Comparison of ENCODE assay signal across 8 cellular contexts in the genomic region with DNA sequence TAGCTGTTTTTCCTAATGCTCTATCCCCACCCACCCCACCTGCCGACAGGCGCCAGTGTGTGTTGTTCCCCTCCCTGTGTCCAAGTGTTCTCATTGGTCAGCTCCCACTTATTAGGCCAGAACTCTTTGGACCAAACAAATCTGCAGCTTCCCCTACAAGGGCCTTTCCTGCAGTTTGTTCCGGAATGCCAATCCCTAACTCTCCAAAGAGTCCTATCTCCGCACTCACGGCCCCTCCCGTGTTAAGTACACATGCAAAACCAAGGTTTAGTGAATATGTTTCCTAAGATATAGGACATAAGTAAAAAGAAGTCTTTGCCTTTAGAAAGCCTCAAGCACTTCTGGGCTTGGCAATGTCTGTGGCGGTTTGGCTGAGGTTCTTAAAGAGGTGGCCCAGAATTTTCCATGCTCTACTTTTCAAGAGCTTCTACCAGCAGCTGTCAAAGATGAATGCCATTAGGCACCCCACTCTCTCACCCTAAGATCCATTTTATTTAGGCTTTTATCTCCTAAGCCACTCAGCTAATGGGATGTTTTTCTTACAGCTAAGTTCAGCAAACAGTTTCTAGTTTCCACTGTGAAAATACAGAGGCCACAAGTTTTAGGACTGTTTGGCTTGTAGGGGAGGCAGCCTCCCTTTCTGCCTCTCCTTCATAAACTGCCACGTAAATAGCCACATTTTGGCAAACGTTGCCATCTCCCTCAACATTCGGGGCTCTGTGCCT. TPM values are rescaled to one million over a fixed set of nuclear protein-coding genes. Genes with fewer than 3 reads are reported as not detected.
DNase-seq lines count a peak whose midpoint lies in the region; ATAC-seq lines count a peak whose summit lies in the region.

No MANE protein-coding gene starts in this region.

- peaks cover 11% of the 10 kb centered on the region for H3K36me3 Mint-ChIP-seq in activated naive CD4-positive, alpha-beta T cell treated with anti-CD3 and anti-CD28 coated beads, Interleukin-2, amount 50 U/mL, for 24 hours
- H3K36me3 Mint-ChIP-seq in immature natural killer cell: no peaks in the 10 kb centered on the region

- no peaks in the 10 kb centered on the region for H3K9me3 Mint-ChIP-seq in activated naive CD4-positive, alpha-beta T cell treated with anti-CD3 and anti-CD28 coated beads, Interleukin-2, amount 50 U/mL, for 24 hours
- no peaks in the 10 kb centered on the region for H3K9me3 Mint-ChIP-seq in immature natural killer cell
- H3K9me3 Mint-ChIP-seq in stimulated activated naive CD8-positive, alpha-beta T cell treated with anti-CD3 and anti-CD28 coated beads, Interleukin-15, amount 100 ng/mL, for 72 hours: no peaks in the 10 kb centered on the region

- H3K27ac ChIP-seq in angular gyrus (ENCODE audit: low read depth, low read length): peak overlapping the region; percentile 78

- no peak overlapping the region for H3K27ac Mint-ChIP-seq in activated naive CD4-positive, alpha-beta T cell treated with anti-CD3 and anti-CD28 coated beads, Interleukin-2, amount 50 U/mL, for 24 hours
- H3K27ac Mint-ChIP-seq in immature natural killer cell: peak overlapping the region; percentile 36 to 90 (median 64)
- H3K27ac Mint-ChIP-seq in stimulated activated naive CD8-positive, alpha-beta T cell treated with anti-CD3 and anti-CD28 coated beads, Interleukin-15, amount 100 ng/mL, for 72 hours: peak overlapping the region; percentile 58 to 93

- no peak for DNase-seq in activated naive CD4-positive, alpha-beta T cell treated with anti-CD3 and anti-CD28 coated beads, Interleukin-2, amount 50 U/mL, for 16 hours
- DNase-seq in immature natural killer cell (no peak), NCI-H2107 (lab: John Stamatoyannopoulos, UW) (no peak), NCI-H524 (lab: John Stamatoyannopoulos, UW) (no peak), 8988T (no peak)
- no peak for DNase-seq in stimulated activated naive CD8-positive, alpha-beta T cell treated with anti-CD3 and anti-CD28 coated beads, Interleukin-15, amount 100 ng/mL, for 72 hours

- peak overlapping the region; percentile 92 for H3K4me3 Mint-ChIP-seq in activated naive CD4-positive, alpha-beta T cell treated with anti-CD3 and anti-CD28 coated beads, Interleukin-2, amount 50 U/mL, for 24 hours
- H3K4me3 Mint-ChIP-seq in immature natural killer cell: peak overlapping the region; percentile 89 to 97 (median 93)
- peak overlapping the region; percentile 79 to 87 for H3K4me3 Mint-ChIP-seq in stimulated activated naive CD8-positive, alpha-beta T cell treated with anti-CD3 and anti-CD28 coated beads, Interleukin-15, amount 100 ng/mL, for 72 hours

- peaks cover 52% of the 10 kb centered on the region for H3K4me1 Mint-ChIP-seq in activated naive CD4-positive, alpha-beta T cell treated with anti-CD3 and anti-CD28 coated beads, Interleukin-2, amount 50 U/mL, for 24 hours
- peaks cover 25 to 35% of the 10 kb centered on the region in 2 donors for H3K4me1 Mint-ChIP-seq in immature natural killer cell
- H3K4me1 Mint-ChIP-seq in stimulated activated naive CD8-positive, alpha-beta T cell treated with anti-CD3 and anti-CD28 coated beads, Interleukin-15, amount 100 ng/mL, for 72 hours: peaks cover 47% of the 10 kb centered on the region

- no peaks in the 10 kb centered on the region for H3K27me3 Mint-ChIP-seq in activated naive CD4-positive, alpha-beta T cell treated with anti-CD3 and anti-CD28 coated beads, Interleukin-2, amount 50 U/mL, for 24 hours
- peaks cover 2 to 12% (median 3%) of the 10 kb centered on the region in 3 donors for H3K27me3 Mint-ChIP-seq in immature natural killer cell (ENCODE audit: low read depth in 3 of 3)
- H3K27me3 Mint-ChIP-seq in stimulated activated naive CD8-positive, alpha-beta T cell treated with anti-CD3 and anti-CD28 coated beads, Interleukin-15, amount 100 ng/mL, for 72 hours: peaks cover 10% of the 10 kb centered on the region

- ATAC-seq in stimulated activated naive CD8-positive, alpha-beta T cell treated with anti-CD3 and anti-CD28 coated beads, Interleukin-15, amount 100 ng/mL, for 72 hours: no peak

RNA-seq across cellular contexts. Expression of gene CD59, which starts 1.6 kb away (rescaled TPM):
- polyA plus RNA-seq in immature natural killer cell: 10 to 100 TPM; 46.9 to 70.7 (median 54.9) TPM

RNA-seq across cellular contexts. Expression of gene C11orf91, which starts 34.0 kb away (rescaled TPM):
- polyA plus RNA-seq in immature natural killer cell: not detected

RNA-seq across cellular contexts. Expression of gene FBXO3, which starts 39.7 kb away (rescaled TPM):
- 10 to 100 TPM; 33.5 to 46.9 (median 36.9) TPM for polyA plus RNA-seq in immature natural killer cell
